Comparison of ENCODE assay signal across 9 cellular contexts in genomic region chr19:42140125-42140754, GRCh38. TPM values are rescaled to one million over a fixed set of nuclear protein-coding genes. Genes with fewer than 3 reads are reported as not detected.
DNase-seq lines count a peak whose midpoint lies in the region; ATAC-seq and TF ChIP-seq lines count a peak whose summit lies in the region.
"Had no signal": no experiment of that assay in that cellular context is flagged by ENCODE, and none has a peak within 500 bp of the region (broad histone marks: within the 10 kb centered on the region; RNA-seq: fewer than 3 reads in every experiment).

No MANE protein-coding gene starts in this region.

- TF ChIP-seq EP300 in upper lobe of left lung (IDR thresholded peaks at IDR 0.05) = no peak

- whole genome bisulfite sequencing in adrenal gland, 4 donors = 13 to 32% (median 16%) methylated on average over 3 to 8 of the region's 8 CpGs
- WGBS in upper lobe of left lung, 2 donors = 12 to 26% methylated on average over 7 to 8 of the region's 8 CpGs

- H3K4me3 ChIP-seq in adrenal gland (no peak overlapping the region), upper lobe of left lung (no peak overlapping the region)
- H3K4me3 ChIP-seq: SK-N-MC had no signal

- H3K9me3 Mint-ChIP-seq in activated T-cell treated with anti-CD3 and anti-CD28 coated beads, Interleukin-2, amount 50 U/mL, for 72 hours = no peaks in the 10 kb centered on the region
- no peaks in the 10 kb centered on the region for H3K9me3 Mint-ChIP-seq in activated T-cell treated with anti-CD3 and anti-CD28 coated beads, Interleukin-2, amount 50 U/mL, for 24 hours

- H3K9me3 ChIP-seq in adrenal gland (replicated peaks in 1 of 3) (no peaks in the 10 kb centered on the region), upper lobe of left lung (no peaks in the 10 kb centered on the region)

- TF ChIP-seq CTCF in adrenal gland (IDR thresholded peaks at IDR 0.05) (no peak), upper lobe of left lung (IDR thresholded peaks at IDR 0.05) (no peak)

- H3K27ac ChIP-seq in adrenal gland (no peak overlapping the region), upper lobe of left lung (no peak overlapping the region)
- H3K27ac ChIP-seq: SK-N-MC had no signal

- no peak for TF ChIP-seq POLR2A in adrenal gland (IDR thresholded peaks at IDR 0.05)
- TF ChIP-seq POLR2A in upper lobe of left lung (IDR thresholded peaks at IDR 0.05) = no peak

- H3K27me3 Mint-ChIP-seq in activated T-cell treated with anti-CD3 and anti-CD28 coated beads, Interleukin-2, amount 50 U/mL, for 72 hours (ENCODE audit: low read depth) = no peaks in the 10 kb centered on the region
- H3K27me3 Mint-ChIP-seq in activated T-cell treated with anti-CD3 and anti-CD28 coated beads, Interleukin-2, amount 50 U/mL, for 24 hours = no peaks in the 10 kb centered on the region

- intact Hi-C loops in adrenal gland (cut with DNase I) = no loop called here

- peak; percentile 9 to 36 for DNase-seq in activated T-cell treated with anti-CD3 and anti-CD28 coated beads, Interleukin-2, amount 50 U/mL, for 72 hours
- no peak for DNase-seq in activated T-cell treated with anti-CD3 and anti-CD28 coated beads, Interleukin-2, amount 50 U/mL, for 24 hours
- DNase-seq in adrenal gland (peak; percentile 55 to 74 (median 64)), kidney tubule cell (ENCODE audit: low spot score) (peak; percentile 65), upper lobe of left lung (peak; percentile 32 to 69), NCI-H1694 (lab: John Stamatoyannopoulos, UW) (no peak)

- no peaks in the 10 kb centered on the region for H3K36me3 Mint-ChIP-seq in activated T-cell treated with anti-CD3 and anti-CD28 coated beads, Interleukin-2, amount 50 U/mL, for 72 hours (ENCODE audit: insufficient read depth in 2 of 2)
- H3K36me3 Mint-ChIP-seq in activated T-cell treated with anti-CD3 and anti-CD28 coated beads, Interleukin-2, amount 50 U/mL, for 24 hours (ENCODE audit: low read depth) = peaks cover 11% of the 10 kb centered on the region

- H3K4me1 Mint-ChIP-seq in activated T-cell treated with anti-CD3 and anti-CD28 coated beads, Interleukin-2, amount 50 U/mL, for 72 hours (ENCODE audit: low read depth) = no peaks in the 10 kb centered on the region
- H3K4me1 Mint-ChIP-seq in activated T-cell treated with anti-CD3 and anti-CD28 coated beads, Interleukin-2, amount 50 U/mL, for 24 hours (ENCODE audit: low read depth) = peaks cover 7% of the 10 kb centered on the region

- ATAC-seq in activated T-cell treated with anti-CD3 and anti-CD28 coated beads, Interleukin-2, amount 50 U/mL, for 72 hours (replicated peaks in 1 of 2) = peak in 1 of 2 donors; percentile 24
- ATAC-seq in upper lobe of left lung (ENCODE audit: low FRiP score in 2 of 2) (peak; percentile 46 to 71), GM18873 (IDR thresholded peaks at IDR 0.05; ENCODE audit: low FRiP score, unreplicated experiment) (no peak), HG03354 (IDR thresholded peaks at IDR 0.05; ENCODE audit: poor library complexity, severe bottlenecking, unreplicated experiment) (no peak)

- H3K36me3 ChIP-seq in adrenal gland (replicated peaks in 1 of 2) (no peaks in the 10 kb centered on the region), upper lobe of left lung (no peaks in the 10 kb centered on the region)

- H3K27me3 ChIP-seq in adrenal gland = no peaks in the 10 kb centered on the region
- H3K27me3 ChIP-seq in upper lobe of left lung = no peaks in the 10 kb centered on the region

- no peak overlapping the region for H3K4me3 Mint-ChIP-seq in activated T-cell treated with anti-CD3 and anti-CD28 coated beads, Interleukin-2, amount 50 U/mL, for 72 hours
- no peak overlapping the region for H3K4me3 Mint-ChIP-seq in activated T-cell treated with anti-CD3 and anti-CD28 coated beads, Interleukin-2, amount 50 U/mL, for 24 hours

- H3K27ac Mint-ChIP-seq in activated T-cell treated with anti-CD3 and anti-CD28 coated beads, Interleukin-2, amount 50 U/mL, for 72 hours = no peak overlapping the region
- H3K27ac Mint-ChIP-seq in activated T-cell treated with anti-CD3 and anti-CD28 coated beads, Interleukin-2, amount 50 U/mL, for 24 hours = no peak overlapping the region

- H3K4me1 ChIP-seq in adrenal gland (replicated peaks in 1 of 2) (no peaks in the 10 kb centered on the region), upper lobe of left lung (no peaks in the 10 kb centered on the region)

RNA-seq across cellular contexts. Expression of gene POU2F2, which starts 8.0 kb away (rescaled TPM):
- total RNA-seq in activated T-cell treated with anti-CD3 and anti-CD28 coated beads, Interleukin-2, amount 50 U/mL, for 72 hours = 10 to 100 TPM; 45.0 to 56.0 TPM
- total RNA-seq in adrenal gland (1 to 10 TPM; 1.4 to 4.9 (median 2.9) TPM), upper lobe of left lung (10 to 100 TPM in 1 of 6 donors, 1 to 10 TPM in 5; 1.3 to 12.0 (median 5.0) TPM)
- 10 to 100 TPM in 1 of 3 donors, 1 to 10 TPM in 2; 4.2 to 17.2 (median 6.8) TPM for polyA plus RNA-seq in adrenal gland

Comparison
In these comparisons a context has a peak if more than half of its experiments do, and no peak if none do; other contexts are left out.
1. DNase-seq: peak in activated T-cell treated with anti-CD3 and anti-CD28 coated beads, Interleukin-2, amount 50 U/mL, for 72 hours (2 of 2), adrenal gland (7 of 7), kidney tubule cell (single experiment) and upper lobe of left lung (2 of 2); none in activated T-cell treated with anti-CD3 and anti-CD28 coated beads, Interleukin-2, amount 50 U/mL, for 24 hours (single experiment) and NCI-H1694 (single experiment).
2. ATAC-seq: peak in upper lobe of left lung (2 of 2); none in GM18873 (single experiment) and HG03354 (single experiment).